Comparison of ENCODE assay signal across 1 cellular context in the genomic region with DNA sequence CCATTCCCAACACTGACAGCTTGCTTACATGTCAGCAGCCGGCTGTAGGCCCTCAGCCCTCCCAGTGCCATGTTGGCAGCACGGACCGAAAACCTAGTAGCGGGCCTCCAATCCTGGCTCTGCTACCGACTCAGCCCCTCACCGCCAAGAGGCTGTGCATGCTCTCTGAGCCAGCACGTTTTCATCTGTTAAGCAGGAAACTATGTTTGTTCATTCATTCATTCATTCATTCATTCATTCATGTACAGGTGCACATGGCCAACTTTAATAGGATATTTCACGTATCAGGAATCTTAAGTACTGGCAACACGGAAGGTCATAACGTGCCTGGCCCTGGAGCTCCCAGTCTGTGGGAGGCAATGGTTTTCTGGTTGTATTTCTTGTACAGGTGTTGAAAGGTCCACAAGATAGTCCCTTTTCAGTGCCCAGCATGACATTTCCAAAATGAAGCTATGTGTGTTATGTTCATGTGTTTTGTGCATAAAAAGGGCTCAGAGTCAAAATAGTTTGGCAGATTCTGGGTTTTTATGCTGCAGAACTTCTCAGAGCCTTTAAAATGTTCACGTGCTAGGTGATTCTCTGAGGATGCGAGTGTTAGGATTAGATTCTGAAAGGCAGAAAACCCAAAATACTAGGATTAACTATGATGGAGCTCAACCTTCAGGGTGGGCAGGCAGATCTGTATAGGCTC.
TF ChIP-seq lines count a peak whose summit lies in the region.

No MANE protein-coding gene starts in this region.

TF ChIP-seq in GM12878, 131 proteins besides CTCF, POLR2A, EP300 and RAD21:
- TF ChIP-seq RBBP5 (conservative IDR thresholded peaks at IDR 0.05) (no peak), ZNF24 (IDR thresholded peaks at IDR 0.05) (peak; percentile 87)
